In genomic region chr9:107486674-107487520, GRCh38 we compare ENCODE assay signal across 1 cellular context.
TF ChIP-seq lines count a peak whose summit lies in the region.

No MANE protein-coding gene starts in this region.

TF ChIP-seq in SK-N-SH treated with all-trans-retinoic acid at 6 μM for 48 hours, 23 proteins besides CTCF, POLR2A, EP300 and RAD21 (continued from another document):
- TF ChIP-seq POU6F1 (CRISPR knock-in tag; IDR thresholded peaks at IDR 0.05; ENCODE audit: borderline replicate concordance, low read depth): no peak
- no peak for TF ChIP-seq ARNTL (CRISPR knock-in tag; IDR thresholded peaks at IDR 0.05; ENCODE audit: borderline replicate concordance, low read depth)
- TF ChIP-seq ZFP3 (CRISPR knock-in tag; IDR thresholded peaks at IDR 0.05): no peak
